ENCODE assay signal across 8 cellular contexts in genomic region chr22:43862074-43862881, GRCh38. TPM values are rescaled to one million over a fixed set of nuclear protein-coding genes. Genes with fewer than 3 reads are reported as not detected.
DNase-seq lines count a peak whose midpoint lies in the region; ATAC-seq and TF ChIP-seq lines count a peak whose summit lies in the region.

Gene SULT4A1, minus strand, starts transcription at chr22:43862513. Its CDS starts 131 bp downstream, at chr22:43862382.

- H3K27me3 Mint-ChIP-seq in naive thymus-derived CD8-positive, alpha-beta T cell, result peaks cover 41 to 85% (median 66%) of the 10 kb centered on the region in 5 donors

- no peak for TF ChIP-seq POLR2A in tibial nerve (IDR thresholded peaks at IDR 0.05)

- peak within 1 kb of the TSS; percentile 46 to 77 (median 64) for H3K4me3 Mint-ChIP-seq in naive thymus-derived CD8-positive, alpha-beta T cell

- intact Hi-C loops in PC-3 (cut with micrococcal nuclease), result no loop called here

- ATAC-seq in naive thymus-derived CD8-positive, alpha-beta T cell, result no peak
- no peak for ATAC-seq in PC-3

- POLR2A ChIA-PET in naive thymus-derived CD8-positive, alpha-beta T cell (lab: Charles Lee), result no interaction called here
- POLR2A ChIA-PET in PC-3 (lab: Charles Lee; ENCODE audit: unreplicated experiment), result no interaction called here

- H2AFZ ChIP-seq in PC-3 (ENCODE audit: low read length), result no peak within 1 kb of the TSS

- no TSS peak for BruUV-seq in PC-3 (replicated peaks; lab: Mats Ljungman, UMichigan)

- H3K4me1 ChIP-seq in PC-3 (ENCODE audit: insufficient read depth, low read length) (no peaks in the 10 kb centered on the region), tibial nerve (peaks cover 0 to 8% (median 0%) of the 10 kb centered on the region in 4 donors)

- H3K4me2 ChIP-seq in PC-3 (ENCODE audit: low read length), result no peak within 1 kb of the TSS

- H3K4me1 Mint-ChIP-seq in naive thymus-derived CD8-positive, alpha-beta T cell, result peaks cover 0 to 8% (median 2%) of the 10 kb centered on the region in 4 donors

- 8% methylated on average over 27 to 38 of the region's 121 CpGs for WGBS in tibial nerve, 2 donors

- no peak for TF ChIP-seq EP300 in tibial nerve (IDR thresholded peaks at IDR 0.05)

- peak within 1 kb of the TSS in 1 of 10 donors; percentile 31 for H3K27ac Mint-ChIP-seq in naive thymus-derived CD8-positive, alpha-beta T cell

- no peak within 1 kb of the TSS for H3K9ac ChIP-seq in PC-3 (ENCODE audit: low read length)

- H3K27me3 ChIP-seq in PC-3 (ENCODE audit: low read length), result peaks cover 43% of the 10 kb centered on the region
- H3K27me3 ChIP-seq in tibial nerve, result peaks cover 0 to 74% of the 10 kb centered on the region in 2 donors

- DNase-seq in COR-L47 (lab: John Stamatoyannopoulos, UW) (peak; percentile 72), NCI-H1694 (lab: John Stamatoyannopoulos, UW) (peak; percentile 24), choroid plexus epithelial cell (ENCODE audit: low read depth) (peak; percentile 37), PC-3 (no peak), ureter (ENCODE audit: low spot score) (no peak), tibial nerve (ENCODE audit: low spot score in 2 of 2) (no peak), germinal center (ENCODE audit: low spot score) (no peak)
- peak in 1 of 10 donors; percentile 24 for DNase-seq in naive thymus-derived CD8-positive, alpha-beta T cell

- H3K4me3 ChIP-seq in choroid plexus epithelial cell (ENCODE audit: low read depth, low read length) (peak within 1 kb of the TSS; percentile 65), PC-3 (ENCODE audit: low read length) (no peak within 1 kb of the TSS), tibial nerve (peak within 1 kb of the TSS in 1 of 4 donors; percentile 23)

- peaks cover 0 to 10% (median 4%) of the 10 kb centered on the region in 9 donors for H3K9me3 Mint-ChIP-seq in naive thymus-derived CD8-positive, alpha-beta T cell

- H3K27ac ChIP-seq in PC-3 (ENCODE audit: low read length) (no peak within 1 kb of the TSS), tibial nerve (no peak within 1 kb of the TSS)

- no peaks in the 10 kb centered on the region for H3K36me3 ChIP-seq in PC-3 (ENCODE audit: low read depth, low read length)
- no peaks in the 10 kb centered on the region for H3K36me3 ChIP-seq in tibial nerve

- H3K9me2 ChIP-seq in PC-3 (replicated peaks; ENCODE audit: low read length), result no peaks in the 10 kb centered on the region

- H3K36me3 Mint-ChIP-seq in naive thymus-derived CD8-positive, alpha-beta T cell, result peaks cover 0 to 22% (median 4%) of the 10 kb centered on the region in 3 donors

- CTCF ChIA-PET in PC-3 (lab: Charles Lee), result no interaction called here

- no peaks in the 10 kb centered on the region for H3K9me3 ChIP-seq in PC-3 (ENCODE audit: low read length)
- peaks cover 0 to 12% (median 0%) of the 10 kb centered on the region in 4 donors for H3K9me3 ChIP-seq in tibial nerve

- no peaks in the 10 kb centered on the region for H4K20me1 ChIP-seq in PC-3 (ENCODE audit: low read length)

- H3F3A ChIP-seq in PC-3 (ENCODE audit: low read length, unreplicated experiment), result no peaks in the 10 kb centered on the region

- H3K79me2 ChIP-seq in PC-3 (ENCODE audit: low read length), result no peaks in the 10 kb centered on the region

- TF ChIP-seq CTCF in choroid plexus epithelial cell (conservative IDR thresholded peaks at IDR 0.05; ENCODE audit: low read depth, low read length), result no peak
- no peak for TF ChIP-seq CTCF in PC-3 (conservative IDR thresholded peaks at IDR 0.05; ENCODE audit: low read depth, low read length)
- no peak for TF ChIP-seq CTCF in tibial nerve (IDR thresholded peaks at IDR 0.05)

RNA-seq across cellular contexts. Expression of gene SULT4A1, which starts in this region (rescaled TPM):
- total RNA-seq in naive thymus-derived CD8-positive, alpha-beta T cell, result not detected
- polyA plus RNA-seq in naive thymus-derived CD8-positive, alpha-beta T cell, result not detected
- total RNA-seq in PC-3 (2014; rRNA removed) (not detected in 2 replicates), ureter (1.8 TPM), tibial nerve (1 to 10 TPM in 1 of 4 donors, not detected in 3; 1.3 TPM)

Comparison
In these comparisons a context has a peak if more than half of its experiments do, and no peak if none do; other contexts are left out.
1. DNase-seq: peak in COR-L47 (single experiment), NCI-H1694 (single experiment) and choroid plexus epithelial cell (single experiment); none in PC-3 (single experiment), ureter (single experiment), tibial nerve (0 of 2) and germinal center (single experiment).